1 cellular context compared by ENCODE assay signal in the genomic region with DNA sequence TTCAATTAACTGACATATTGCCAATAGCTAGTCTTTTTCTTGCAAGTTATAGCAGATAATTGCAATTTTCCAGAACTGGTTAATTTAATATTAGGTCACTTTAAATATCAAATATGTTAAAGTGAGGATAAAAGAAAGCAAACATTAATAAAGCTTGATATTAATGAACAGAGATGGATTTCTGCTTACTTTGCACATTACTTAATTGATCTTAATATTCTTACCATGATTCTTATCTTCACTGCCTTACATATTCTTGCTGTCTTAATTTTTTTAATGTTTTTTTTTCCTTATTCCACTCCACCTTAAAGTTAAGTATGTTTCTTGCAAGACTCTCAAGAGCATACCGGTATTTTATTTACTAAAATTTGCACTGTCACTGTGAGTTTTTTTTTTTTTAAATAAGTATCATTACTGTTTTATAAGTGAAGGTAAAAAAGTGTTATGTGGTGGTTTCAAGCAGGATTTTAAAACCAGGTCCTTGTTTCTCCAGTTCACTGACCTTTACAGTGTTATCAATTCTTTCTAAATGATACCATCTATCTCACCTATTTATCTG.
TF ChIP-seq lines count a peak whose summit lies in the region.

No MANE protein-coding gene starts in this region.

TF ChIP-seq in GM12878, 131 proteins besides CTCF, POLR2A, EP300 and RAD21:
- TF ChIP-seq, protein P1, sequence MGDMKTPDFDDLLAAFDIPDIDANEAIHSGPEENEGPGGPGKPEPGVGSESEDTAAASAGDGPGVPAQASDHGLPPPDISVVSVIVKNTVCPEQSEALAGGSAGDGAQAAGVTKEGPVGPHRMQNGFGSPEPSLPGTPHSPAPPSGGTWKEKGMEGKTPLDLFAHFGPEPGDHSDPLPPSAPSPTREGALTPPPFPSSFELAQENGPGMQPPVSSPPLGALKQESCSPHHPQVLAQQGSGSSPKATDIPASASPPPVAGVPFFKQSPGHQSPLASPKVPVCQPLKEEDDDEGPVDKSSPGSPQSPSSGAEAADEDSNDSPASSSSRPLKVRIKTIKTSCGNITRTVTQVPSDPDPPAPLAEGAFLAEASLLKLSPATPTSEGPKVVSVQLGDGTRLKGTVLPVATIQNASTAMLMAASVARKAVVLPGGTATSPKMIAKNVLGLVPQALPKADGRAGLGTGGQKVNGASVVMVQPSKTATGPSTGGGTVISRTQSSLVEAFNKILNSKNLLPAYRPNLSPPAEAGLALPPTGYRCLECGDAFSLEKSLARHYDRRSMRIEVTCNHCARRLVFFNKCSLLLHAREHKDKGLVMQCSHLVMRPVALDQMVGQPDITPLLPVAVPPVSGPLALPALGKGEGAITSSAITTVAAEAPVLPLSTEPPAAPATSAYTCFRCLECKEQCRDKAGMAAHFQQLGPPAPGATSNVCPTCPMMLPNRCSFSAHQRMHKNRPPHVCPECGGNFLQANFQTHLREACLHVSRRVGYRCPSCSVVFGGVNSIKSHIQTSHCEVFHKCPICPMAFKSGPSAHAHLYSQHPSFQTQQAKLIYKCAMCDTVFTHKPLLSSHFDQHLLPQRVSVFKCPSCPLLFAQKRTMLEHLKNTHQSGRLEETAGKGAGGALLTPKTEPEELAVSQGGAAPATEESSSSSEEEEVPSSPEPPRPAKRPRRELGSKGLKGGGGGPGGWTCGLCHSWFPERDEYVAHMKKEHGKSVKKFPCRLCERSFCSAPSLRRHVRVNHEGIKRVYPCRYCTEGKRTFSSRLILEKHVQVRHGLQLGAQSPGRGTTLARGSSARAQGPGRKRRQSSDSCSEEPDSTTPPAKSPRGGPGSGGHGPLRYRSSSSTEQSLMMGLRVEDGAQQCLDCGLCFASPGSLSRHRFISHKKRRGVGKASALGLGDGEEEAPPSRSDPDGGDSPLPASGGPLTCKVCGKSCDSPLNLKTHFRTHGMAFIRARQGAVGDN (IDR thresholded peaks at IDR 0.05): no peak
- no peak for TF ChIP-seq NRF1 (conservative IDR thresholded peaks at IDR 0.05; ENCODE audit: low read depth, low read length)
- no peak for TF ChIP-seq PAX8 (IDR thresholded peaks at IDR 0.05)
- no peak for TF ChIP-seq MAX (IDR thresholded peaks at IDR 0.05; ENCODE audit: low read depth, low read length)
- TF ChIP-seq POLR2AphosphoS2 (IDR thresholded peaks at IDR 0.05; ENCODE audit: low read depth, low read length): no peak
- TF ChIP-seq, protein P2, sequence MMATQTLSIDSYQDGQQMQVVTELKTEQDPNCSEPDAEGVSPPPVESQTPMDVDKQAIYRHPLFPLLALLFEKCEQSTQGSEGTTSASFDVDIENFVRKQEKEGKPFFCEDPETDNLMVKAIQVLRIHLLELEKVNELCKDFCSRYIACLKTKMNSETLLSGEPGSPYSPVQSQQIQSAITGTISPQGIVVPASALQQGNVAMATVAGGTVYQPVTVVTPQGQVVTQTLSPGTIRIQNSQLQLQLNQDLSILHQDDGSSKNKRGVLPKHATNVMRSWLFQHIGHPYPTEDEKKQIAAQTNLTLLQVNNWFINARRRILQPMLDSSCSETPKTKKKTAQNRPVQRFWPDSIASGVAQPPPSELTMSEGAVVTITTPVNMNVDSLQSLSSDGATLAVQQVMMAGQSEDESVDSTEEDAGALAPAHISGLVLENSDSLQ (IDR thresholded peaks at IDR 0.05): no peak
- no peak for TF ChIP-seq LARP7 (IDR thresholded peaks at IDR 0.05)
- no peak for TF ChIP-seq HDAC2 (IDR thresholded peaks at IDR 0.05)
- no peak for TF ChIP-seq EZH2 (IDR thresholded peaks at IDR 0.05; ENCODE audit: borderline replicate concordance, control insufficient read depth, low read depth, low read length)
- no peak for TF ChIP-seq EGR1 (IDR thresholded peaks at IDR 0.05; ENCODE audit: borderline replicate concordance in 1 of 2, low read depth in 2 of 2, low read length in 2 of 2)
- TF ChIP-seq, protein P3, sequence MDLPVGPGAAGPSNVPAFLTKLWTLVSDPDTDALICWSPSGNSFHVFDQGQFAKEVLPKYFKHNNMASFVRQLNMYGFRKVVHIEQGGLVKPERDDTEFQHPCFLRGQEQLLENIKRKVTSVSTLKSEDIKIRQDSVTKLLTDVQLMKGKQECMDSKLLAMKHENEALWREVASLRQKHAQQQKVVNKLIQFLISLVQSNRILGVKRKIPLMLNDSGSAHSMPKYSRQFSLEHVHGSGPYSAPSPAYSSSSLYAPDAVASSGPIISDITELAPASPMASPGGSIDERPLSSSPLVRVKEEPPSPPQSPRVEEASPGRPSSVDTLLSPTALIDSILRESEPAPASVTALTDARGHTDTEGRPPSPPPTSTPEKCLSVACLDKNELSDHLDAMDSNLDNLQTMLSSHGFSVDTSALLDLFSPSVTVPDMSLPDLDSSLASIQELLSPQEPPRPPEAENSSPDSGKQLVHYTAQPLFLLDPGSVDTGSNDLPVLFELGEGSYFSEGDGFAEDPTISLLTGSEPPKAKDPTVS (IDR thresholded peaks at IDR 0.05; ENCODE audit: low read depth, low read length): no peak
- TF ChIP-seq SMAD1 (IDR thresholded peaks at IDR 0.05; ENCODE audit: low read depth, partially characterized antibody): no peak
